In the genomic region with DNA sequence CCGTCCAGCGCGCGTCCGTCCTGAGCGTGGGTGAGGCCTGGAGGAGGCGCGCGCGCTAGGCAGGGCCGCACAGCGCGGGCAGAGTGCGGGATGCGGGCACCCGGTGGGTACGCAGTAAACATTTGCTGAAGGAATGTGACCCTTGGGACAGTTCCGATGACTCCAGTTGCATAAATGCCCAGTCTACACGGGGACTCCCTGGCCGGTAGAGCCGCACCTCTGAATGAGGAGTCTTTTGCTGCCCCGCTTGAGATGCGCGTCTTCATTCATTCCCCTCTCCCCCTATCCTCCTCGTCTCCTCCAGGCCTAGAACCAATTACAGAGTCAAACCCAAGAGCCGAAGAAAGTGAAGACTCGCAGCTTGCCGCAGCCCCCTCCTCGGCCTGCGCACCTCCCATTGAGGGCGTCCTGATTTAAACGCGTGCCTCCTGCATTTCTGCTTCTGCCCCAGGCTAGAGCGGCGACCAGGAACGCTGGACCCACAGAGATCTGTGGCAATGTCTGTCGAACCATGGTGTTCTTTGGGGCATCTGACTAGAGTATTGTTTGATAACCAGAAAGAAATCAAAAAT, we compare ENCODE assay signal across 9 cellular contexts. TPM values are rescaled to one million over a fixed set of nuclear protein-coding genes. Genes with fewer than 3 reads are reported as not detected.
DNase-seq lines count a peak whose midpoint lies in the region; ATAC-seq and TF ChIP-seq lines count a peak whose summit lies in the region.
"Had no signal": no experiment of that assay in that cellular context is flagged by ENCODE, and none has a peak within 500 bp of the region (broad histone marks: within the 10 kb centered on the region; RNA-seq: fewer than 3 reads in every experiment).

No MANE protein-coding gene starts in this region.

- POLR2A ChIA-PET in PC-9 (lab: Charles Lee; ENCODE audit: unreplicated experiment): no interaction called here

- H3K27ac Mint-ChIP-seq in GM23338: peak overlapping the region; percentile 30

- H3K9me3 ChIP-seq in PC-9 (ENCODE audit: insufficient read depth, low read depth) (no peaks in the 10 kb centered on the region), esophagus muscularis mucosa (no peaks in the 10 kb centered on the region), neutrophil (no peaks in the 10 kb centered on the region)

- in situ Hi-C loops in GM13977 (cut with MboI; ENCODE audit: low pct_unique_long_range_greater_than_20kb, low sequenced_read_pairs, unreplicated experiment): no loop called here

- H3K4me1 Mint-ChIP-seq in GM23338: peaks cover 7% of the 10 kb centered on the region

- TF ChIP-seq CTCF in GM13977 (IDR thresholded peaks at IDR 0.05; ENCODE audit: extremely low read depth, insufficient read depth, missing control alignments) (no peak), GM23338 (conservative IDR thresholded peaks at IDR 0.05; ENCODE audit: low read depth in 2 of 2) (no peak), PC-9 (conservative IDR thresholded peaks at IDR 0.05) (0 out of 2 replicates have a peak, but pooled peaks have one; percentile 17), esophagus muscularis mucosa (IDR thresholded peaks at IDR 0.05) (peak in 1 of 3 experiments; percentile 0), neutrophil (IDR thresholded peaks at IDR 0.05) (no peak)

- H3K27ac ChIP-seq in GM23338 (ENCODE audit: low read depth) (no peak overlapping the region), PC-9 (no peak overlapping the region), esophagus muscularis mucosa (replicated peaks in 1 of 4) (peak overlapping the region; percentile 93 to 99 (median 97)), neutrophil (peak overlapping the region; percentile 98)

- peak overlapping the region; percentile 78 for H3K4me3 ChIP-seq in GM23338
- peak overlapping the region; percentile 89 for H3K4me3 ChIP-seq in PC-9
- peak overlapping the region; percentile 69 to 91 (median 82) for H3K4me3 ChIP-seq in esophagus muscularis mucosa
- H3K4me3 ChIP-seq in neutrophil (ENCODE audit: low read depth in 1 of 2, low read length in 1 of 2): peak overlapping the region; percentile 94 to 99

- peak; percentile 32 for DNase-seq in GM13977 (ENCODE audit: low spot score)
- DNase-seq in GM23338 (ENCODE audit: low spot score): peak; percentile 63
- DNase-seq in PC-9: no peak
- no peak for DNase-seq in esophagus muscularis mucosa (ENCODE audit: extremely low spot score)
- no peak for DNase-seq in stimulated activated CD4-positive, alpha-beta T cell treated with anti-CD3 and anti-CD28 coated beads, Interleukin-4, amount 100 ng/mL, for 1 hour
- DNase-seq in NCI-H146 (lab: John Stamatoyannopoulos, UW): no peak
- no peak for DNase-seq in NCI-H1694 (lab: John Stamatoyannopoulos, UW)

- H3K36me3 ChIP-seq in GM23338 (ENCODE audit: insufficient read depth): no peaks in the 10 kb centered on the region
- H3K36me3 ChIP-seq in PC-9 (ENCODE audit: low read depth): peaks cover 11% of the 10 kb centered on the region; the same call in 1 of the 2 replicates
- H3K36me3 ChIP-seq in esophagus muscularis mucosa: peaks cover 0 to 23% (median 17%) of the 10 kb centered on the region in 4 donors
- H3K36me3 ChIP-seq in neutrophil: peaks cover 28% of the 10 kb centered on the region

- 6% methylated on average over 20 of the region's 37 CpGs for WGBS in esophagus muscularis mucosa

- intact Hi-C loops in PC-9 (cut with micrococcal nuclease; ENCODE audit: unreplicated experiment): loop anchor here (2.0 to 5.0 kb wide), 2 partner anchors 57 to 76 kb away; a partner anchor contains a TSS
- intact Hi-C loops in esophagus muscularis mucosa (cut with DNase I): loop anchor here (5.0 kb wide), 2 partner anchors 39 to 56 kb away; a partner anchor contains a TSS

- H3K9me3 Mint-ChIP-seq in GM23338: no peaks in the 10 kb centered on the region

- peaks cover 12% of the 10 kb centered on the region for H3F3A ChIP-seq in GM23338 (replicated peaks; ENCODE audit: low read depth)
- H3F3A ChIP-seq in PC-9 (ENCODE audit: insufficient read depth, low read depth): peaks cover 15% of the 10 kb centered on the region; the same call in 1 of the 2 replicates

- CTCF ChIA-PET in PC-9 (lab: Charles Lee): no interaction called here

- H3K4me1 ChIP-seq in GM23338 (ENCODE audit: insufficient read depth): peaks cover 8% of the 10 kb centered on the region
- peaks cover 18% of the 10 kb centered on the region for H3K4me1 ChIP-seq in PC-9 (replicated peaks; ENCODE audit: insufficient read depth)
- H3K4me1 ChIP-seq in esophagus muscularis mucosa: peaks cover 29 to 46% (median 35%) of the 10 kb centered on the region in 4 donors
- peaks cover 19% of the 10 kb centered on the region in 2 experiments for H3K4me1 ChIP-seq in neutrophil (ENCODE audit: control insufficient read depth in 1 of 2, insufficient read depth in 1 of 2, low read depth in 1 of 2, low read length in 1 of 2)

- no peak for TF ChIP-seq EP300 in esophagus muscularis mucosa (IDR thresholded peaks at IDR 0.05)

- H4K20me1 ChIP-seq in GM23338 (replicated peaks; ENCODE audit: insufficient read depth) (peaks cover 3% of the 10 kb centered on the region; the same call in 1 of the 2 replicates), PC-9 (ENCODE audit: insufficient read depth) (no peaks in the 10 kb centered on the region)

- TSS peak; percentile 74 for BruUV-seq in PC-9 (replicated peaks; lab: Mats Ljungman, UMichigan)

- H3K27me3 Mint-ChIP-seq in GM23338 (ENCODE audit: insufficient read depth, low read depth, poor library complexity): peaks cover 8% of the 10 kb centered on the region

- H3K9me2 ChIP-seq in GM23338 (ENCODE audit: insufficient read depth) (no peaks in the 10 kb centered on the region), PC-9 (ENCODE audit: insufficient read depth) (no peaks in the 10 kb centered on the region)

- H2AFZ ChIP-seq in GM23338 (peak overlapping the region; percentile 69; the same call in 1 of the 2 replicates), PC-9 (peak overlapping the region; percentile 93)

- ATAC-seq in GM23338: peak; percentile 23

- no peak for TF ChIP-seq POLR2A in esophagus muscularis mucosa (IDR thresholded peaks at IDR 0.05; ENCODE audit: low read depth)

- no peaks in the 10 kb centered on the region; the same call in 2 of the 3 replicates for H3K36me3 Mint-ChIP-seq in GM23338 (ENCODE audit: low read depth)

- H3K4me2 ChIP-seq in GM23338: peak overlapping the region; percentile 90
- peak overlapping the region; percentile 93 for H3K4me2 ChIP-seq in PC-9

- H3K4me3 Mint-ChIP-seq in GM23338: peak overlapping the region; percentile 86

- peaks cover 7% of the 10 kb centered on the region; the same call in 1 of the 2 replicates for H3K27me3 ChIP-seq in GM23338 (ENCODE audit: insufficient read depth)
- H3K27me3 ChIP-seq in PC-9 (ENCODE audit: insufficient read depth, low read depth): no peaks in the 10 kb centered on the region
- H3K27me3 ChIP-seq in esophagus muscularis mucosa: no peaks in the 10 kb centered on the region
- H3K27me3 ChIP-seq in neutrophil: peaks cover 4% of the 10 kb centered on the region

- H3K79me2 ChIP-seq in GM23338 (replicated peaks; ENCODE audit: insufficient read depth): no peaks in the 10 kb centered on the region
- H3K79me2 ChIP-seq in PC-9 (ENCODE audit: low read depth): peaks cover 30% of the 10 kb centered on the region

TF ChIP-seq in GM23338, 12 proteins besides CTCF, POLR2A, EP300 and RAD21 (continues in another document):
- TF ChIP-seq, protein P1, sequence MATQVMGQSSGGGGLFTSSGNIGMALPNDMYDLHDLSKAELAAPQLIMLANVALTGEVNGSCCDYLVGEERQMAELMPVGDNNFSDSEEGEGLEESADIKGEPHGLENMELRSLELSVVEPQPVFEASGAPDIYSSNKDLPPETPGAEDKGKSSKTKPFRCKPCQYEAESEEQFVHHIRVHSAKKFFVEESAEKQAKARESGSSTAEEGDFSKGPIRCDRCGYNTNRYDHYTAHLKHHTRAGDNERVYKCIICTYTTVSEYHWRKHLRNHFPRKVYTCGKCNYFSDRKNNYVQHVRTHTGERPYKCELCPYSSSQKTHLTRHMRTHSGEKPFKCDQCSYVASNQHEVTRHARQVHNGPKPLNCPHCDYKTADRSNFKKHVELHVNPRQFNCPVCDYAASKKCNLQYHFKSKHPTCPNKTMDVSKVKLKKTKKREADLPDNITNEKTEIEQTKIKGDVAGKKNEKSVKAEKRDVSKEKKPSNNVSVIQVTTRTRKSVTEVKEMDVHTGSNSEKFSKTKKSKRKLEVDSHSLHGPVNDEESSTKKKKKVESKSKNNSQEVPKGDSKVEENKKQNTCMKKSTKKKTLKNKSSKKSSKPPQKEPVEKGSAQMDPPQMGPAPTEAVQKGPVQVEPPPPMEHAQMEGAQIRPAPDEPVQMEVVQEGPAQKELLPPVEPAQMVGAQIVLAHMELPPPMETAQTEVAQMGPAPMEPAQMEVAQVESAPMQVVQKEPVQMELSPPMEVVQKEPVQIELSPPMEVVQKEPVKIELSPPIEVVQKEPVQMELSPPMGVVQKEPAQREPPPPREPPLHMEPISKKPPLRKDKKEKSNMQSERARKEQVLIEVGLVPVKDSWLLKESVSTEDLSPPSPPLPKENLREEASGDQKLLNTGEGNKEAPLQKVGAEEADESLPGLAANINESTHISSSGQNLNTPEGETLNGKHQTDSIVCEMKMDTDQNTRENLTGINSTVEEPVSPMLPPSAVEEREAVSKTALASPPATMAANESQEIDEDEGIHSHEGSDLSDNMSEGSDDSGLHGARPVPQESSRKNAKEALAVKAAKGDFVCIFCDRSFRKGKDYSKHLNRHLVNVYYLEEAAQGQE (IDR thresholded peaks at IDR 0.05; ENCODE audit: unreplicated experiment): no peak

RNA-seq across cellular contexts. Expression of a gene that starts 0.7 kb away (rescaled TPM):
- 51.2 and 67.0 TPM in 2 replicates for total RNA-seq in GM23338 (2014; rRNA removed; shearing (Covaris generic))
- polyA plus RNA-seq in GM23338 (2016; fragmentation: Nextera tagmentation; extraction: Ambion mirVana): 61.6 and 63.7 TPM in 2 replicates
- total RNA-seq in PC-9 (2021) (60.0 and 70.4 TPM in 2 replicates), esophagus muscularis mucosa (10 to 100 TPM; 20.7 to 43.5 (median 33.0) TPM)

RNA-seq across cellular contexts. Expression of a gene that starts 5.2 kb away (rescaled TPM):
- total RNA-seq in GM23338 (2014; rRNA removed; shearing (Covaris generic)): 5.5 and 14.4 TPM in 2 replicates
- 5.6 and 6.4 TPM in 2 replicates for polyA plus RNA-seq in GM23338 (2016; fragmentation: Nextera tagmentation; extraction: Ambion mirVana)
- total RNA-seq in PC-9 (2021) (66.2 and 72.2 TPM in 2 replicates), esophagus muscularis mucosa (10 to 100 TPM in 2 of 4 donors, 1 to 10 TPM in 2; 5.0 to 19.6 (median 14.6) TPM)

RNA-seq across cellular contexts. Expression of a gene that starts 17.2 kb away (rescaled TPM):
- 2.8 and 3.5 TPM in 2 replicates for total RNA-seq in GM23338 (2014; rRNA removed; shearing (Covaris generic))
- 0.15 and 0.16 TPM in 2 replicates for polyA plus RNA-seq in GM23338 (2016; fragmentation: Nextera tagmentation; extraction: Ambion mirVana)
- total RNA-seq in PC-9 (2021) (0.79 and 0.88 TPM in 2 replicates), esophagus muscularis mucosa (1 to 10 TPM; 1.2 to 4.2 (median 3.4) TPM)

RNA-seq across cellular contexts. Expression of a gene that starts 20.7 kb away (rescaled TPM):
- total RNA-seq in GM23338 (2014; rRNA removed; shearing (Covaris generic)): not detected in 2 replicates
- not detected in 2 replicates for polyA plus RNA-seq in GM23338 (2016; fragmentation: Nextera tagmentation; extraction: Ambion mirVana)
- total RNA-seq in PC-9 (2021) (not detected in 2 replicates), esophagus muscularis mucosa (not detected)
- total RNA-seq: T-helper 2 cell treated with Interferon-gamma antibody and Interleukin-4, amounts not matched to agents 100 ng/mL and 5 ng/mL, for 36 hours had no signal

RNA-seq across cellular contexts. Expression of a gene that starts 37.7 kb away (rescaled TPM):
- total RNA-seq in GM23338 (2014; rRNA removed; shearing (Covaris generic)): 0.58 TPM in 1 of 2 replicates, not detected in the other
- polyA plus RNA-seq in GM23338 (2016; fragmentation: Nextera tagmentation; extraction: Ambion mirVana): not detected in 2 replicates
- 0.72 and 4.7 TPM in 2 replicates for total RNA-seq in PC-9 (2021)
- total RNA-seq in esophagus muscularis mucosa: under 1 TPM in 1 of 4 donors, not detected in 3; 0.17 TPM

Comparison
In these comparisons a context has a peak if more than half of its experiments do, and no peak if none do; other contexts are left out.
1. DNase-seq: peak in GM13977 (single experiment) and GM23338 (single experiment); none in PC-9 (0 of 2), esophagus muscularis mucosa (single experiment), stimulated activated CD4-positive, alpha-beta T cell treated with anti-CD3 and anti-CD28 coated beads, Interleukin-4, amount 100 ng/mL, for 1 hour (single experiment), NCI-H146 (single experiment) and NCI-H1694 (single experiment).
2. H3K27ac ChIP-seq: peak in esophagus muscularis mucosa (4 of 4) and neutrophil (single experiment); none in GM23338 (single experiment) and PC-9 (single experiment).
3. Peak in every context shown above with its lines, with median percentiles within 50 percentile points of each other: H3K4me3 ChIP-seq.